8 cellular contexts compared by ENCODE assay signal in the genomic region with DNA sequence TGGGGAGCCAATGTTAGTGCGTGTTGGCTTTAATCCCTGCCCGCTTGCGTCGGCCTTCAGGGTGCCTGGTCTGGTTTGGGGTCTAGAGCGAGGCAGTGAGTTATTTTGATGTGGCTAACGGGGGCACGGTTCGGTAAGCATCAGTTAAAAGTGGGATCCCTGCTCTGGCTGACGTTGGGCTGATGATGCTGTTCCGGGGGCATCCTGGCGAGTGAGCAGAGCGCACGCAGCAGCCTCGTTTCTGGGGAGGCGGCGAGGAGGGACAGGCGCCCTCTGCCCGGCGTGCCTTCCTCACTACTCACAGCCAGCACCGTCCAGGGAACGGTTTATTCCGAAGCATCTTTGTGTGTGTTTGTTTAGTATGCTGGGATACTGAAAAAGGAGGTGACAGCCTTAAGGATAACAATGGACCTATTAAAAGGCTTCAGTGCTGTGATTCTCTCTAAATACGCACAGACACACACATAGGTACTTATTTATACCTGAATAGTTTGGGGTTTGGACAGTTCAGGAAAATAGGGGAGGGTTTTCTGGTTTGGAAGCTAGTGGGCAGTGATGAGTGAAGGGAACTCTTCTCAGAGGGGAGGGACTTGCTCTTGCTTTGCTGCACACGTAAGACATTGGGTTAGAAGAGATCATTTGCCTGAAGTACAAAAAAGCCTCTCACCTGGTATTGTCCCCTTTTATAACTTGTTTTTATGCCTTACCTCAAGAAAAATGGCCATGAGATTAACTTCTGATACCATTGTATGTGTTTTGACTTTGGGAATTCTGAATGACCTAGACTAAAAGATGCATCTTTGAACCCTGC. TPM values are rescaled to one million over a fixed set of nuclear protein-coding genes. Genes with fewer than 3 reads are reported as not detected.
DNase-seq lines count a peak whose midpoint lies in the region; ATAC-seq and TF ChIP-seq lines count a peak whose summit lies in the region.

No MANE protein-coding gene starts in this region.

- POLR2A ChIA-PET in activated CD8-positive, alpha-beta T cell treated with anti-CD3 and anti-CD28 coated beads, Interleukin-2, amount 10 ng/mL, durations not matched to agents 7 days and 5 days (lab: Charles Lee), result no interaction called here
- POLR2A ChIA-PET in naive thymus-derived CD8-positive, alpha-beta T cell (lab: Charles Lee), result no interaction called here

- H3K4me2 ChIP-seq in fibroblast of lung (ENCODE audit: extremely low read depth, insufficient read depth, low read length), result peak overlapping the region; percentile 80

- H3K79me2 ChIP-seq in fibroblast of lung (ENCODE audit: control insufficient read depth, insufficient read depth, low read length), result peaks cover 86% of the 10 kb centered on the region

- H3K36me3 ChIP-seq in HUES48 (ENCODE audit: control insufficient read depth, insufficient read depth, low read length) (no peaks in the 10 kb centered on the region), fibroblast of lung (ENCODE audit: control insufficient read depth, insufficient read depth, low read length) (no peaks in the 10 kb centered on the region), urinary bladder (ENCODE audit: insufficient read depth) (no peaks in the 10 kb centered on the region)

- H3K9ac ChIP-seq in HUES48 (ENCODE audit: low read depth, low read length), result peak overlapping the region; percentile 66; the same call in 1 of the 2 replicates
- H3K9ac ChIP-seq in fibroblast of lung (ENCODE audit: insufficient read depth, low read length), result peak overlapping the region; percentile 93

- DNase-seq in COLO668 (lab: John Stamatoyannopoulos, UW; ENCODE audit: unreplicated experiment) (peak; percentile 57), fibroblast of lung (ENCODE audit: low read depth in 2 of 2) (peak; percentile 85 to 86), NCI-H2107 treated with DMSO at 0.1 percent for 48 hours (lab: John Stamatoyannopoulos, UW; ENCODE audit: unreplicated experiment) (no peak)
- peak; percentile 56 for DNase-seq in activated CD8-positive, alpha-beta T cell treated with anti-CD3 and anti-CD28 coated beads, Interleukin-2, amount 10 ng/mL, durations not matched to agents 7 days and 5 days
- DNase-seq in naive thymus-derived CD8-positive, alpha-beta T cell, result peak in 6 of 10 donors; percentile 11 to 63 (median 30)

- under 1% methylated on average over 24 of the region's 24 CpGs for WGBS in urinary bladder

- H3K9me3 ChIP-seq in HUES48 (ENCODE audit: control insufficient read depth, insufficient read depth, low read length) (no peaks in the 10 kb centered on the region), fibroblast of lung (ENCODE audit: control insufficient read depth, insufficient read depth, low read depth, low read length) (no peaks in the 10 kb centered on the region)

- TF ChIP-seq CTCF in fibroblast of lung (conservative IDR thresholded peaks at IDR 0.05 in 1 of 2, IDR thresholded peaks at IDR 0.05 in 1 of 2; ENCODE audit: low read depth in 1 of 2, low read length in 2 of 2), result peak; percentile 65 to 80

- peaks cover 5% of the 10 kb centered on the region for H4K20me1 ChIP-seq in fibroblast of lung (ENCODE audit: control insufficient read depth, extremely low read depth, insufficient read depth, low read length)

- H2AFZ ChIP-seq in fibroblast of lung (ENCODE audit: low read length), result no peak overlapping the region

- H3K4me1 ChIP-seq in HUES48 (ENCODE audit: control insufficient read depth, insufficient read depth, low read length) (peaks cover 59% of the 10 kb centered on the region), fibroblast of lung (ENCODE audit: control insufficient read depth, extremely low read depth, insufficient read depth, low read length) (peaks cover 16% of the 10 kb centered on the region), urinary bladder (ENCODE audit: insufficient read depth) (no peaks in the 10 kb centered on the region)

- peak; percentile 35 for ATAC-seq in GM19438 (IDR thresholded peaks at IDR 0.05; ENCODE audit: low read depth, unreplicated experiment)
- peak; percentile 39 for ATAC-seq in activated CD8-positive, alpha-beta T cell treated with anti-CD3 and anti-CD28 coated beads, Interleukin-2, amount 10 ng/mL, durations not matched to agents 7 days and 5 days
- peak; percentile 36 to 64 for ATAC-seq in naive thymus-derived CD8-positive, alpha-beta T cell

- CTCF ChIA-PET in activated CD8-positive, alpha-beta T cell treated with anti-CD3 and anti-CD28 coated beads, Interleukin-2, amount 10 ng/mL, durations not matched to agents 7 days and 5 days (lab: Charles Lee), result interaction anchor here (0.8 kb wide), 1 partner anchor 14 kb away, joined by 3 read pairs; no protein-coding TSS in a partner anchor

- no peaks in the 10 kb centered on the region for H3K36me3 Mint-ChIP-seq in activated CD8-positive, alpha-beta T cell treated with anti-CD3 and anti-CD28 coated beads, Interleukin-2, amount 10 ng/mL, durations not matched to agents 7 days and 5 days (ENCODE audit: low read depth)
- no peaks in the 10 kb centered on the region for H3K36me3 Mint-ChIP-seq in naive thymus-derived CD8-positive, alpha-beta T cell

- peaks cover 45% of the 10 kb centered on the region for H3K27me3 Mint-ChIP-seq in activated CD8-positive, alpha-beta T cell treated with anti-CD3 and anti-CD28 coated beads, Interleukin-2, amount 10 ng/mL, durations not matched to agents 7 days and 5 days (ENCODE audit: low read depth)
- peaks cover 32 to 62% (median 42%) of the 10 kb centered on the region in 5 donors for H3K27me3 Mint-ChIP-seq in naive thymus-derived CD8-positive, alpha-beta T cell

- peaks cover 31% of the 10 kb centered on the region for H3K4me1 Mint-ChIP-seq in activated CD8-positive, alpha-beta T cell treated with anti-CD3 and anti-CD28 coated beads, Interleukin-2, amount 10 ng/mL, durations not matched to agents 7 days and 5 days (ENCODE audit: low read depth)
- H3K4me1 Mint-ChIP-seq in naive thymus-derived CD8-positive, alpha-beta T cell, result peaks cover 18 to 43% (median 24%) of the 10 kb centered on the region in 4 donors

- peaks cover 12% of the 10 kb centered on the region for H3K27me3 ChIP-seq in HUES48 (ENCODE audit: control insufficient read depth, insufficient read depth, low read length)
- no peaks in the 10 kb centered on the region for H3K27me3 ChIP-seq in fibroblast of lung (ENCODE audit: control insufficient read depth, insufficient read depth, low read length)

- H3K9me3 Mint-ChIP-seq in activated CD8-positive, alpha-beta T cell treated with anti-CD3 and anti-CD28 coated beads, Interleukin-2, amount 10 ng/mL, durations not matched to agents 7 days and 5 days (ENCODE audit: insufficient read depth), result no peaks in the 10 kb centered on the region
- no peaks in the 10 kb centered on the region for H3K9me3 Mint-ChIP-seq in naive thymus-derived CD8-positive, alpha-beta T cell

- H3K27ac Mint-ChIP-seq in activated CD8-positive, alpha-beta T cell treated with anti-CD3 and anti-CD28 coated beads, Interleukin-2, amount 10 ng/mL, durations not matched to agents 7 days and 5 days, result peak overlapping the region; percentile 65
- peak overlapping the region in 5 of 10 donors; percentile 9 to 40 (median 35) for H3K27ac Mint-ChIP-seq in naive thymus-derived CD8-positive, alpha-beta T cell

- H3K4me3 Mint-ChIP-seq in activated CD8-positive, alpha-beta T cell treated with anti-CD3 and anti-CD28 coated beads, Interleukin-2, amount 10 ng/mL, durations not matched to agents 7 days and 5 days, result peak overlapping the region; percentile 83
- H3K4me3 Mint-ChIP-seq in naive thymus-derived CD8-positive, alpha-beta T cell, result peak overlapping the region; percentile 82 to 93 (median 90)

- H3K4me3 ChIP-seq in HUES48 (ENCODE audit: low read depth, low read length) (peak overlapping the region; percentile 78), fibroblast of lung (replicated peaks in 1 of 4; ENCODE audit: control extremely low read depth in 1 of 4, insufficient read depth in 1 of 4, low read depth in 3 of 4, low read length in 4 of 4) (peak overlapping the region; percentile 79 to 92 (median 83)), urinary bladder (ENCODE audit: low read depth, low read length) (peak overlapping the region; percentile 90)

- H3K27ac ChIP-seq in HUES48 (ENCODE audit: low read depth, low read length) (peak overlapping the region; percentile 50), fibroblast of lung (ENCODE audit: insufficient read depth, low read length) (peak overlapping the region; percentile 95), urinary bladder (ENCODE audit: low read depth) (no peak overlapping the region)

RNA-seq across cellular contexts. Expression of a gene that starts 2.1 kb away (rescaled TPM):
- 1 to 10 TPM; 3.7 to 4.4 TPM for total RNA-seq in activated CD8-positive, alpha-beta T cell treated with anti-CD3 and anti-CD28 coated beads, Interleukin-2, amount 10 ng/mL, durations not matched to agents 7 days and 5 days
- total RNA-seq in fibroblast of lung, result 135 and 364 TPM in 2 replicates
- 231 and 661 TPM in 2 replicates for polyA plus RNA-seq in fibroblast of lung
- polyA plus RNA-seq in fibroblast of lung (2012), result 157 and 490 TPM in 2 replicates
- polyA minus RNA-seq in fibroblast of lung (ENCODE audit: low replicate concordance), result 1,375 and 3,102 TPM in 2 replicates
- 1 to 10 TPM in 1 of 2 experiments, under 1 TPM in 1; 0.88 to 2.0 TPM for total RNA-seq in naive thymus-derived CD8-positive, alpha-beta T cell
- 1 to 10 TPM in 1 of 3 donors, under 1 TPM in 2; 0.12 to 1.3 (median 0.38) TPM for polyA plus RNA-seq in naive thymus-derived CD8-positive, alpha-beta T cell
- total RNA-seq in urinary bladder, result 78.0 TPM
- 36.6 TPM for polyA plus RNA-seq in urinary bladder

Comparison
In these comparisons a context has a peak if more than half of its experiments do, and no peak if none do; other contexts are left out.
1. RNA of a gene that starts 2.1 kb away (total RNA-seq): 135 to 364 TPM in fibroblast of lung and 78.0 TPM in urinary bladder (single experiment); 3.7 to 4.4 TPM in activated CD8-positive, alpha-beta T cell treated with anti-CD3 and anti-CD28 coated beads, Interleukin-2, amount 10 ng/mL, durations not matched to agents 7 days and 5 days and 0.88 to 2.0 TPM in naive thymus-derived CD8-positive, alpha-beta T cell; every median in the first group is over 10 times any median in the second.
2. Peak in every context shown above with its lines, with median percentiles within 50 percentile points of each other: ATAC-seq and H3K4me3 ChIP-seq.